ENCODE assay signal across 8 cellular contexts in the genomic region with DNA sequence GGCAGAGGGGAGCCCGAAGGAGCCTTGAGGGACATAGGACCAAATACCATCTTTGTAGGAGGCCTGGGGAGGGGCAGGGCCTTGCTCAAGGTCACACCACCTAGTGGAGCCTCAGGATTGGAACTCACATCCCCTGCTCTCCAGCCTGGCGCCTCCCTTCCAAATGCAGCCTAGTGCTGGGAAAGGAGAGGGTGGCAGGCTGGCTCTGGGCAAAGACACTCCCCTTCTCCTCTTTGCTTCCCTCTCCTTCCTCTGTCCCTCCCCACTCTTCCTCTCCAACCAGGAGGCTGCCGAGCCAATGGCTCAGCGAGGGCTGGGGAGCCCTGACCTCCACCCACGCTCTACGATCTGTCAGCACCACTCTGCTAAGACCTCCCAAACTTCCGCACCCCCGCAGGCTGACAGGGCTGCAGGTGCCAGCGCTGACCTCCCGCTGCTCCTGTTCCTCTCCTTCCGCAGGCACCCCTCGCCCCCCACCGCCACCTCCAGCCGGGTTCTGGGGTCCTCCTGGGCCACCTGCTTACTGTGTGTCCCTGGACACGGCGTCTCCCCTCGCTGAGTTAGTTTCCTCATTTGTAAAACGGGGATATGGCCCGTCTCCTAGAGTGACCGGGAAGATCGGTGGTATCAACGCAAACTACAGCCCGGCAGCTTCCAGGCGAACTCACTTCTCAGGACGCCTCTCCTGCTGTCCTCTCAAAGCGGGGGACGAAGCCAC. TPM values are rescaled to one million over a fixed set of nuclear protein-coding genes. Genes with fewer than 3 reads are reported as not detected.
A peak's percentile ranks its signal among the peaks of the same experiment; 100 is the strongest.
DNase-seq lines count a peak whose midpoint lies in the region; ATAC-seq and TF ChIP-seq lines count a peak whose summit lies in the region.

No MANE protein-coding gene starts in this region.

- TF ChIP-seq POLR2A in right lobe of liver (IDR thresholded peaks at IDR 0.05) (peak; percentile 90), thyroid gland (IDR thresholded peaks at IDR 0.05) (peak in 1 of 2 donors; percentile 32)

- intact Hi-C loops in right lobe of liver (cut with DNase I) (loop anchor here in 1 of 2 donors (10.0 kb wide), 1 partner anchor 233 kb away; no protein-coding TSS in a partner anchor), thyroid gland (cut with DNase I) (no loop called here)

- H3K36me3 ChIP-seq in right lobe of liver, result no peaks in the 10 kb centered on the region
- H3K36me3 ChIP-seq in thyroid gland, result no peaks in the 10 kb centered on the region

- peak; percentile 11 for DNase-seq in DMS114 treated with DMSO at 0.1 percent for 48 hours (lab: John Stamatoyannopoulos, UW; ENCODE audit: unreplicated experiment)
- peak; percentile 55 for DNase-seq in NCI-H1694 treated with DMSO at 0.1 percent for 48 hours (lab: John Stamatoyannopoulos, UW)
- no peak for DNase-seq in chondrocyte (ENCODE audit: low spot score)
- peak; percentile 79 to 88 (median 87) for DNase-seq in right lobe of liver
- peak; percentile 44 to 56 for DNase-seq in thyroid gland
- DNase-seq in activated CD4-positive, CD25-positive, alpha-beta regulatory T cell treated with anti-CD3 and anti-CD28 coated beads, Interleukin-2, amount 50 U/mL, for 72 hours, result no peak
- DNase-seq in NCI-H2107 (lab: John Stamatoyannopoulos, UW), result no peak

- H3K4me3 ChIP-seq in right lobe of liver, result peak overlapping the region; percentile 40 to 63 (median 62)
- peak overlapping the region in 2 of 3 donors; percentile 9 to 37 for H3K4me3 ChIP-seq in thyroid gland (replicated peaks in 1 of 3)

- peaks cover 0 to 34% (median 9%) of the 10 kb centered on the region in 4 donors for H3K4me1 ChIP-seq in right lobe of liver
- peaks cover 22 to 43% of the 10 kb centered on the region in 2 donors for H3K4me1 ChIP-seq in thyroid gland

- ATAC-seq in right lobe of liver, result peak; percentile 75 to 85 (median 78)
- ATAC-seq in GM18519 (IDR thresholded peaks at IDR 0.05; ENCODE audit: low FRiP score, unreplicated experiment), result no peak

- H3K36me3 Mint-ChIP-seq in chondrocyte (ENCODE audit: low read depth), result no peaks in the 10 kb centered on the region

- peak overlapping the region; percentile 45 for H3K27ac Mint-ChIP-seq in chondrocyte (ENCODE audit: unreplicated experiment)

- peak; percentile 27 for TF ChIP-seq CTCF in chondrocyte (IDR thresholded peaks at IDR 0.05)
- TF ChIP-seq CTCF in right lobe of liver (IDR thresholded peaks at IDR 0.05), result no peak
- TF ChIP-seq CTCF in thyroid gland (IDR thresholded peaks at IDR 0.05), result no peak

- no peaks in the 10 kb centered on the region for H3K27me3 Mint-ChIP-seq in chondrocyte (ENCODE audit: low read depth)

- H3K4me1 Mint-ChIP-seq in chondrocyte (ENCODE audit: low read depth), result peaks cover 31% of the 10 kb centered on the region

- H3K9me3 Mint-ChIP-seq in chondrocyte (ENCODE audit: low read depth), result no peaks in the 10 kb centered on the region

- H3K27me3 ChIP-seq in right lobe of liver, result no peaks in the 10 kb centered on the region
- H3K27me3 ChIP-seq in thyroid gland, result no peaks in the 10 kb centered on the region

- peak overlapping the region; percentile 76 for H3K4me3 Mint-ChIP-seq in chondrocyte (ENCODE audit: unreplicated experiment)

- no peaks in the 10 kb centered on the region for H3K9me3 ChIP-seq in right lobe of liver
- H3K9me3 ChIP-seq in thyroid gland, result no peaks in the 10 kb centered on the region

- H3K27ac ChIP-seq in right lobe of liver (peak overlapping the region; percentile 83 to 94 (median 84)), thyroid gland (peak overlapping the region; percentile 64 to 92 (median 77))

- WGBS in right lobe of liver (ENCODE audit: insufficient coverage, low coverage, low lambda C conversion rate, missing lambda C conversion rate), result 5% methylated on average over 15 of the region's 27 CpGs
- 6 to 9% methylated on average over 21 to 24 of the region's 27 CpGs for WGBS in thyroid gland, 2 donors

RNA-seq across cellular contexts. Expression of gene C9orf50, which starts 52.9 kb away (rescaled TPM):
- total RNA-seq in chondrocyte (0.30 to 0.39 TPM (median 0.38 TPM) in 3 replicates), right lobe of liver (not detected), thyroid gland (not detected)

RNA-seq across cellular contexts. Expression of gene NTMT1, which starts 58.0 kb away (rescaled TPM):
- total RNA-seq in chondrocyte (32.6 to 37.4 TPM (median 34.4 TPM) in 3 replicates), right lobe of liver (10 to 100 TPM; 15.6 to 28.3 (median 20.7) TPM), thyroid gland (10 to 100 TPM; 19.6 to 28.4 (median 22.6) TPM)

Comparison
In these comparisons a context has a peak if more than half of its experiments do, and no peak if none do; other contexts are left out.
1. DNase-seq: peak in DMS114 treated with DMSO at 0.1 percent for 48 hours (single experiment), NCI-H1694 treated with DMSO at 0.1 percent for 48 hours (single experiment), right lobe of liver (3 of 3) and thyroid gland (2 of 2); none in chondrocyte (single experiment), activated CD4-positive, CD25-positive, alpha-beta regulatory T cell treated with anti-CD3 and anti-CD28 coated beads, Interleukin-2, amount 50 U/mL, for 72 hours (single experiment) and NCI-H2107 (single experiment).